23 cellular contexts compared by ENCODE assay signal in genomic region chr9:5184776-5185175, GRCh38.
"Had no signal": no experiment of that assay in that cellular context is flagged by ENCODE, and none has a peak within 500 bp of the region (broad histone marks: within the 10 kb centered on the region; RNA-seq: fewer than 3 reads in every experiment).

No MANE protein-coding gene starts in this region.

- H3K4me3 ChIP-seq: hepatocyte, left ventricle myocardium inferior, lung, mucosa of descending colon, ovary, skin epidermis, stomach, thoracic aorta, tibial artery, upper lobe of right lung had no signal

- H3K4me1 ChIP-seq: left ventricle myocardium inferior, stomach, upper lobe of right lung had no signal

- ATAC-seq: mucosa of descending colon; naive thymus-derived CD4-positive, alpha-beta T cell; natural killer cell treated with Interleukin-12 subunit alpha and Interleukin-12 subunit beta and Interleukin-15 and Interleukin-18, amount 100 ng/mL, for 72 hours; right cardiac atrium; sciatic nerve; stimulated activated naive B cell treated with anti-CD40 and anti-IgM and Interleukin-4, amounts not matched to agents 10 μg/mL and 1 μg/mL and 100 μg/mL, for 72 hours; stimulated activated naive CD8-positive, alpha-beta T cell treated with anti-CD3 and anti-CD28 coated beads, Interleukin-15, Interleukin-2, amounts not matched to agents 100 U/mL and 50 U/mL, for 24 hours had no signal

- H3K36me3 ChIP-seq: left ventricle myocardium inferior, ovary, stomach, thoracic aorta, tibial artery, upper lobe of right lung had no signal

- H3K27ac ChIP-seq: hepatocyte, left ventricle myocardium inferior, ovary, skin epidermis, stomach, thoracic aorta, tibial artery, upper lobe of right lung had no signal

- H3K27me3 ChIP-seq: hepatocyte, ovary, tibial artery, upper lobe of right lung had no signal

- H3K9me3 ChIP-seq: mucosa of descending colon, ovary, tibial artery, upper lobe of right lung had no signal

- DNase-seq: islet precursor cell; left ventricle myocardium inferior; mesendoderm; mucosa of descending colon; naive thymus-derived CD4-positive, alpha-beta T cell; ovary; retina; right cardiac atrium; stimulated activated CD4-positive, alpha-beta T cell treated with anti-CD3 and anti-CD28 coated beads, Interleukin-12 subunit alpha, Interleukin-12 subunit beta, amount 100 ng/mL, for 4 hours; stimulated activated CD4-positive, alpha-beta T cell treated with anti-CD3 and anti-CD28 coated beads, Interleukin-15, amount 100 ng/mL, for 24 hours; stimulated activated CD4-positive, alpha-beta T cell treated with anti-CD3 and anti-CD28 coated beads, Interleukin-2, amount 100 ng/mL, for 24 hours; stimulated activated CD4-positive, alpha-beta T cell treated with anti-CD3 and anti-CD28 coated beads, Interleukin-4, amount 100 ng/mL, for 1 hour; stimulated activated naive B cell treated with anti-CD40 and anti-IgM and Interleukin-4, amounts not matched to agents 10 μg/mL and 1 μg/mL and 100 μg/mL, for 72 hours; stimulated activated naive CD8-positive, alpha-beta T cell treated with anti-CD3 and anti-CD28 coated beads, Interleukin-15, Interleukin-2, amounts not matched to agents 100 U/mL and 50 U/mL, for 24 hours; stomach; tibial artery; upper lobe of right lung had no signal
